ENCODE assay signal across 11 cellular contexts in genomic region chr4:155339588-155339987, GRCh38.
"Had no signal": no experiment of that assay in that cellular context is flagged by ENCODE, and none has a peak within 500 bp of the region (broad histone marks: within the 10 kb centered on the region; RNA-seq: fewer than 3 reads in every experiment).

No MANE protein-coding gene starts in this region.

- H3K9me3 ChIP-seq: ascending aorta, left ventricle myocardium inferior, upper lobe of left lung had no signal

- DNase-seq: activated CD4-positive, alpha-beta T cell treated with anti-CD3 and anti-CD28 coated beads for 36 hours; activated CD8-positive, alpha-beta T cell treated with anti-CD3 and anti-CD28 coated beads, Interleukin-2, amount 10 ng/mL, durations not matched to agents 7 days and 5 days; activated naive CD4-positive, alpha-beta T cell; foreskin keratinocyte; head of caudate nucleus; left ventricle myocardium inferior; mesenchymal stem cell; stimulated activated CD4-positive, alpha-beta T cell treated with anti-CD3 and anti-CD28 coated beads, Interleukin-4, amount 100 ng/mL, for 24 hours; upper lobe of left lung had no signal

- H3K27me3 ChIP-seq: ascending aorta, foreskin keratinocyte, upper lobe of left lung had no signal

- FAIRE-seq: islet of Langerhans had no signal

- H3K4me3 ChIP-seq: ascending aorta, left ventricle myocardium inferior, upper lobe of left lung had no signal

- H3K27ac ChIP-seq: ascending aorta, foreskin keratinocyte, left ventricle myocardium inferior, upper lobe of left lung had no signal

- H3K36me3 ChIP-seq: ascending aorta, left ventricle myocardium inferior, upper lobe of left lung had no signal

- H3K4me1 ChIP-seq: ascending aorta, foreskin keratinocyte, left ventricle myocardium inferior, upper lobe of left lung had no signal
